In the genomic region with DNA sequence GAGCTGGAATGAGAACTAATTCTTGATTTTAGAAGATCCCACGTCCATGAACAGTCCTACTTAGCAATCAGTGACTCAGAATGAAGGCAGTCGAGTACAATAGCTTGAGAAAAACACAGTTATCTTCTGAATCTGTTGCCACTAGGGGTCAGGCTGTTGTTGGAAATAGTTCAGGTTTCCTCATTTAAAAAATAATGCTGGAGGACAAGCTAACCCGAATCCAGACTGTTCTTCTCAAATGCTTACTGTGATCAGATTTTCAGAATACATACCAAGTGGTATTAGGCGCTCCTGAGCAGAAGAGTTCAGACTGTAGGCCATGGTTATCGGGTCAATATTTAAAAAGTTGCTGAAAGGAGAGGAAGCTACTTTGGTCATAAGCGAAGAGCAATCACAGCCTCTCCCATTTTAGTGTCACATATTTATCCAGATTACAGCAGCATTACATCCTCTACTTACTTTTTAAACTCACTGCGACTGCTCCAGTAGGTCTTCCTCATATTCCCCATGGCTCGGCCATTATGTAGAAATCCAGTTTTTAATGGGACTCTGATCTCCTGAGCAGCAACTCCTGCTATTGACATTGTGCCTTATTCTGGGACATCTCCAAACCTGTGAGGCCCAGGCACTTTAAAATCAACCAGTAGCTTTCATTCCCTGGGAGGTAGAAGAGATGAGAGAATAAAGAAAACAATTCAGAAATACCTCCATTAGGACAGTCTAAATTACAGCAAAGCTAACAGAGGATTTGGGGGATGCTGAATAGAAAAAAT, we compare ENCODE assay signal across 1 cellular context.
TF ChIP-seq lines count a peak whose summit lies in the region.

No MANE protein-coding gene starts in this region.

TF ChIP-seq in SK-N-SH treated with all-trans-retinoic acid at 6 μM for 48 hours, 23 proteins besides CTCF, POLR2A, EP300 and RAD21 (continued from another document):
- TF ChIP-seq, protein P1, sequence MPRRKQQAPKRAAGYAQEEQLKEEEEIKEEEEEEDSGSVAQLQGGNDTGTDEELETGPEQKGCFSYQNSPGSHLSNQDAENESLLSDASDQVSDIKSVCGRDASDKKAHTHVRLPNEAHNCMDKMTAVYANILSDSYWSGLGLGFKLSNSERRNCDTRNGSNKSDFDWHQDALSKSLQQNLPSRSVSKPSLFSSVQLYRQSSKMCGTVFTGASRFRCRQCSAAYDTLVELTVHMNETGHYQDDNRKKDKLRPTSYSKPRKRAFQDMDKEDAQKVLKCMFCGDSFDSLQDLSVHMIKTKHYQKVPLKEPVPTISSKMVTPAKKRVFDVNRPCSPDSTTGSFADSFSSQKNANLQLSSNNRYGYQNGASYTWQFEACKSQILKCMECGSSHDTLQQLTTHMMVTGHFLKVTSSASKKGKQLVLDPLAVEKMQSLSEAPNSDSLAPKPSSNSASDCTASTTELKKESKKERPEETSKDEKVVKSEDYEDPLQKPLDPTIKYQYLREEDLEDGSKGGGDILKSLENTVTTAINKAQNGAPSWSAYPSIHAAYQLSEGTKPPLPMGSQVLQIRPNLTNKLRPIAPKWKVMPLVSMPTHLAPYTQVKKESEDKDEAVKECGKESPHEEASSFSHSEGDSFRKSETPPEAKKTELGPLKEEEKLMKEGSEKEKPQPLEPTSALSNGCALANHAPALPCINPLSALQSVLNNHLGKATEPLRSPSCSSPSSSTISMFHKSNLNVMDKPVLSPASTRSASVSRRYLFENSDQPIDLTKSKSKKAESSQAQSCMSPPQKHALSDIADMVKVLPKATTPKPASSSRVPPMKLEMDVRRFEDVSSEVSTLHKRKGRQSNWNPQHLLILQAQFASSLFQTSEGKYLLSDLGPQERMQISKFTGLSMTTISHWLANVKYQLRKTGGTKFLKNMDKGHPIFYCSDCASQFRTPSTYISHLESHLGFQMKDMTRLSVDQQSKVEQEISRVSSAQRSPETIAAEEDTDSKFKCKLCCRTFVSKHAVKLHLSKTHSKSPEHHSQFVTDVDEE (CRISPR knock-in tag; IDR thresholded peaks at IDR 0.05), result no peak
- TF ChIP-seq SNAI2 (CRISPR knock-in tag; IDR thresholded peaks at IDR 0.05) (no peak), ZNF8 (CRISPR knock-in tag; IDR thresholded peaks at IDR 0.05) (no peak), TCF4 (CRISPR knock-in tag; IDR thresholded peaks at IDR 0.05; ENCODE audit: borderline replicate concordance) (no peak)
